In the genomic region with DNA sequence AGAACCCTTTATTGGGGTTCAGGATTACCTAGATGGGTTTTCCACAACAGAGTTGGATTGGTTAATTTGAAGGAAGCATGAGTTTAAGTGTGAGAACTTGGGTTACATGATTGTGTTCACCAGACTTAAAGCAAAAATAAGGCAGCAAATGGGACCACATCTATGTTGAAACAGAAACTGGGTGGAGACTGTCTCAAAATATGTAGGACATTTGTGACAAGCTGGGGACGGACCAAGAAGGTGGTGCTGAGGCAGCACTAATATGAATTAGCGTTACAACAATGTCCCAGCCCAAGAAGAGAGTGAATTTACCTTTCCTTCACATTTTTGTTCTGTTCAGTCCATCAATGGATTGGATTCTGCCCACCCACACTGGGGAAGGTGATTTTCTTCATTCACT, we compare ENCODE assay signal across 11 cellular contexts. TPM values are rescaled to one million over a fixed set of nuclear protein-coding genes. Genes with fewer than 3 reads are reported as not detected.
"Had no signal": no experiment of that assay in that cellular context is flagged by ENCODE, and none has a peak within 500 bp of the region (broad histone marks: within the 10 kb centered on the region; RNA-seq: fewer than 3 reads in every experiment).

No MANE protein-coding gene starts in this region.

- DNase-seq: GOT3, H7, HFFc6, KG1 had no signal

- ATAC-seq: HCT116, HepG2 had no signal

- H3K36me3 ChIP-seq: HAP-1 had no signal

- H3K4me3 ChIP-seq: GM23248, HAP-1 had no signal

- H3K9me3 ChIP-seq: HAP-1 had no signal

- H3K27ac ChIP-seq: GM23248, HL-60 had no signal

- H3K4me1 ChIP-seq: HAP-1 had no signal

- H3K9ac ChIP-seq: GM23248 had no signal

RNA-seq across cellular contexts. Expression of a gene that starts 0.9 kb away (rescaled TPM):
- total RNA-seq: GM23248, H4, H7, HepG2, HFFc6, HT1080 had no signal
